In genomic region chr12:126295652-126296051, GRCh38 we compare ENCODE assay signal across 8 cellular contexts.
"Had no signal": no experiment of that assay in that cellular context is flagged by ENCODE, and none has a peak within 500 bp of the region (broad histone marks: within the 10 kb centered on the region; RNA-seq: fewer than 3 reads in every experiment).

No MANE protein-coding gene starts in this region.

- ATAC-seq: GM12878 had no signal

- H3K4me3 ChIP-seq: GM12878 had no signal

- DNase-seq: GDM1, GF-D8 had no signal

- FAIRE-seq: G401.6, GM12878, GM12891, GM12892, GM18507, GM19239 had no signal
